In genomic region chr13:70178346-70178745, GRCh38 we compare ENCODE assay signal across 29 cellular contexts.
"Had no signal": no experiment of that assay in that cellular context is flagged by ENCODE, and none has a peak within 500 bp of the region (broad histone marks: within the 10 kb centered on the region; RNA-seq: fewer than 3 reads in every experiment).

No MANE protein-coding gene starts in this region.

- H3K27me3 ChIP-seq: colonic mucosa, dorsolateral prefrontal cortex, esophagus muscularis mucosa, esophagus squamous epithelium, foreskin keratinocyte, gastrocnemius medialis, gastroesophageal sphincter, heart left ventricle, heart right ventricle, hepatocyte had no signal

- H3K27ac Mint-ChIP-seq: dendritic cell treated with granulocyte-macrophage colony-stimulating factor and Interleukin-4, amounts not matched to agents 40 ng/mL and 50 ng/mL, for 4 days; effector memory CD8-positive, alpha-beta T cell; endodermal cell had no signal

- H3K79me2 ChIP-seq: hepatocyte had no signal

- H3K27me3 Mint-ChIP-seq: dendritic cell treated with granulocyte-macrophage colony-stimulating factor and Interleukin-4, amounts not matched to agents 40 ng/mL and 50 ng/mL, for 4 days; effector memory CD8-positive, alpha-beta T cell had no signal

- H3K9me3 ChIP-seq: colonic mucosa, esophagus muscularis mucosa, gastrocnemius medialis, gastroesophageal sphincter, heart left ventricle had no signal

- H3K9me3 Mint-ChIP-seq: endodermal cell had no signal

- H3K36me3 ChIP-seq: colonic mucosa, esophagus muscularis mucosa, esophagus squamous epithelium, gastrocnemius medialis, gastroesophageal sphincter, heart left ventricle, heart right ventricle had no signal

- DNase-seq: colonic mucosa; cortex of kidney; dermis blood vessel endothelial cell; dorsolateral prefrontal cortex; effector CD4-positive, alpha-beta T cell; effector CD8-positive, alpha-beta T cell; effector memory CD4-positive, alpha-beta T cell; effector memory CD8-positive, alpha-beta T cell; endodermal cell; erythroblast; esophagus squamous epithelium; foreskin fibroblast; foreskin keratinocyte; foreskin melanocyte; gastrocnemius medialis; glutamatergic neuron; head of caudate nucleus; heart left ventricle; heart right ventricle had no signal

- H3K4me2 ChIP-seq: hepatocyte had no signal

- FAIRE-seq: endometrium, endothelial cell of umbilical vein, frontal cortex had no signal

- H3K4me1 ChIP-seq: colonic mucosa, esophagus muscularis mucosa, esophagus squamous epithelium, foreskin keratinocyte, gastrocnemius medialis, gastroesophageal sphincter, heart left ventricle, heart right ventricle had no signal

- H3K4me1 Mint-ChIP-seq: endodermal cell had no signal

- H3K4me3 ChIP-seq: colonic mucosa, coronary artery, dorsolateral prefrontal cortex, esophagus muscularis mucosa, esophagus squamous epithelium, gastrocnemius medialis, gastroesophageal sphincter, heart left ventricle, heart right ventricle, hepatocyte had no signal

- H3K4me3 Mint-ChIP-seq: dendritic cell treated with granulocyte-macrophage colony-stimulating factor and Interleukin-4, amounts not matched to agents 40 ng/mL and 50 ng/mL, for 4 days; effector memory CD8-positive, alpha-beta T cell; endodermal cell had no signal

- H3K27ac ChIP-seq: colonic mucosa, coronary artery, dorsolateral prefrontal cortex, epithelial cell of prostate, esophagus muscularis mucosa, esophagus squamous epithelium, foreskin keratinocyte, gastrocnemius medialis, gastroesophageal sphincter, heart left ventricle, heart right ventricle, hepatocyte had no signal

- H2AFZ ChIP-seq: hepatocyte had no signal

- ATAC-seq: effector memory CD8-positive, alpha-beta T cell; esophagus mucosa; foreskin keratinocyte; gastrocnemius medialis; gastroesophageal sphincter; heart left ventricle; heart right ventricle had no signal
